ENCODE assay signal across 1 cellular context in the genomic region with DNA sequence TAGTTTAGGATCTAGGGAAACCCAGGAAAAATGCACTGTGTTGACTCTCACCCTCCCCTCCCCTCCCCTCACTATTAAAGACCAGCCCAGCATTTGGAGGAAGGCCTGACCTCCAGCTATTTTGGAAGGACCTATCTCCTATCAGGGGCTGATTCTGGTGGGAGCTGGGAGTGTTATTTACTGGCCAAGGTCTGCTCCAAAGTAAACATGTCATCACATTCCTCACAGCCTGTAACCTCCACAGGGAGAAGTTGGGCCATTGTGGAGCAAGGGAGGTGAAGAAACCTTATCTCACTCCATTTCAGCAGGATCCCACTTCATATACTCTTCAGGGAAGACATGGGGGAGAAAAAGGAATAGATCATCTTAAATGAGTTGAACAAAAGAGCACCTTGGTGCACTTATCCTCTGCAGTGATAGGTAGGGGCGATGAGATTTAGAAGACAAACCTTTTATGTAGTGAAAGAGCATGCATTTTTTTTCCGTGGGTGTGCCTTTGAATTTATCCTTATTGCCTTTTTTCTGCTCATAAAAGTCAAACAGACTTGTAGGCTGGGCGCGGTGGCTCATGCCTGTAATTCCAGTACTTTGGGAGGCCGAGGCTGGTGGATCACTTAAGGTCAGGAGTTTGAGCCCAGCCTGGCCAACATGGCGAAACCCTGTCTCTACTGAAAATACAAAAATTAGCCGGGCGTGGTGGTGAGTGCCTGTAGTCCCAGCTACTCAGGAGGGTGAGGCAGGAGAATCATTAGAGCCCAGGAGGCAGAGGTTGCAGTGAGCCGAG.
A peak's percentile ranks its signal among the peaks of the same experiment; 100 is the strongest.
TF ChIP-seq lines count a peak whose summit lies in the region.

No MANE protein-coding gene starts in this region.

TF ChIP-seq in HepG2, 621 proteins besides CTCF, POLR2A, EP300 and RAD21 (continued from another document and continues in another):
- TF ChIP-seq BCLAF1 (IDR thresholded peaks at IDR 0.05): no peak
- no peak for TF ChIP-seq ZNF180 (CRISPR knock-in tag; IDR thresholded peaks at IDR 0.05; ENCODE audit: borderline replicate concordance, low read depth)
- no peak for TF ChIP-seq ZNF12 (CRISPR knock-in tag; IDR thresholded peaks at IDR 0.05)
- TF ChIP-seq, protein P1, sequence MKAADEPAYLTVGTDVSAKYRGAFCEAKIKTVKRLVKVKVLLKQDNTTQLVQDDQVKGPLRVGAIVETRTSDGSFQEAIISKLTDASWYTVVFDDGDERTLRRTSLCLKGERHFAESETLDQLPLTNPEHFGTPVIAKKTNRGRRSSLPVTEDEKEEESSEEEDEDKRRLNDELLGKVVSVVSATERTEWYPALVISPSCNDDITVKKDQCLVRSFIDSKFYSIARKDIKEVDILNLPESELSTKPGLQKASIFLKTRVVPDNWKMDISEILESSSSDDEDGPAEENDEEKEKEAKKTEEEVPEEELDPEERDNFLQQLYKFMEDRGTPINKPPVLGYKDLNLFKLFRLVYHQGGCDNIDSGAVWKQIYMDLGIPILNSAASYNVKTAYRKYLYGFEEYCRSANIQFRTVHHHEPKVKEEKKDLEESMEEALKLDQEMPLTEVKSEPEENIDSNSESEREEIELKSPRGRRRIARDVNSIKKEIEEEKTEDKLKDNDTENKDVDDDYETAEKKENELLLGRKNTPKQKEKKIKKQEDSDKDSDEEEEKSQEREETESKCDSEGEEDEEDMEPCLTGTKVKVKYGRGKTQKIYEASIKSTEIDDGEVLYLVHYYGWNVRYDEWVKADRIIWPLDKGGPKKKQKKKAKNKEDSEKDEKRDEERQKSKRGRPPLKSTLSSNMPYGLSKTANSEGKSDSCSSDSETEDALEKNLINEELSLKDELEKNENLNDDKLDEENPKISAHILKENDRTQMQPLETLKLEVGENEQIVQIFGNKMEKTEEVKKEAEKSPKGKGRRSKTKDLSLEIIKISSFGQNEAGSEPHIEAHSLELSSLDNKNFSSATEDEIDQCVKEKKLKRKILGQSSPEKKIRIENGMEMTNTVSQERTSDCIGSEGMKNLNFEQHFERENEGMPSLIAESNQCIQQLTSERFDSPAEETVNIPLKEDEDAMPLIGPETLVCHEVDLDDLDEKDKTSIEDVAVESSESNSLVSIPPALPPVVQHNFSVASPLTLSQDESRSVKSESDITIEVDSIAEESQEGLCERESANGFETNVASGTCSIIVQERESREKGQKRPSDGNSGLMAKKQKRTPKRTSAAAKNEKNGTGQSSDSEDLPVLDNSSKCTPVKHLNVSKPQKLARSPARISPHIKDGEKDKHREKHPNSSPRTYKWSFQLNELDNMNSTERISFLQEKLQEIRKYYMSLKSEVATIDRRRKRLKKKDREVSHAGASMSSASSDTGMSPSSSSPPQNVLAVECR (CRISPR knock-in tag; IDR thresholded peaks at IDR 0.05; ENCODE audit: borderline replicate concordance): peak; percentile 33; the same call in 1 of the 2 replicates
- no peak for TF ChIP-seq BHLHE40 (IDR thresholded peaks at IDR 0.05; ENCODE audit: low read length)
- TF ChIP-seq MEIS2 (CRISPR knock-in tag; IDR thresholded peaks at IDR 0.05): peak; percentile 62; the same call in 1 of the 2 replicates
- TF ChIP-seq GPN1 (CRISPR knock-in tag; IDR thresholded peaks at IDR 0.05; ENCODE audit: borderline replicate concordance): no peak
- no peak for TF ChIP-seq ZNF839 (CRISPR knock-in tag; IDR thresholded peaks at IDR 0.05; ENCODE audit: borderline replicate concordance)
- no peak for TF ChIP-seq ZNF230 (CRISPR knock-in tag; IDR thresholded peaks at IDR 0.05)
- TF ChIP-seq, protein P2, sequence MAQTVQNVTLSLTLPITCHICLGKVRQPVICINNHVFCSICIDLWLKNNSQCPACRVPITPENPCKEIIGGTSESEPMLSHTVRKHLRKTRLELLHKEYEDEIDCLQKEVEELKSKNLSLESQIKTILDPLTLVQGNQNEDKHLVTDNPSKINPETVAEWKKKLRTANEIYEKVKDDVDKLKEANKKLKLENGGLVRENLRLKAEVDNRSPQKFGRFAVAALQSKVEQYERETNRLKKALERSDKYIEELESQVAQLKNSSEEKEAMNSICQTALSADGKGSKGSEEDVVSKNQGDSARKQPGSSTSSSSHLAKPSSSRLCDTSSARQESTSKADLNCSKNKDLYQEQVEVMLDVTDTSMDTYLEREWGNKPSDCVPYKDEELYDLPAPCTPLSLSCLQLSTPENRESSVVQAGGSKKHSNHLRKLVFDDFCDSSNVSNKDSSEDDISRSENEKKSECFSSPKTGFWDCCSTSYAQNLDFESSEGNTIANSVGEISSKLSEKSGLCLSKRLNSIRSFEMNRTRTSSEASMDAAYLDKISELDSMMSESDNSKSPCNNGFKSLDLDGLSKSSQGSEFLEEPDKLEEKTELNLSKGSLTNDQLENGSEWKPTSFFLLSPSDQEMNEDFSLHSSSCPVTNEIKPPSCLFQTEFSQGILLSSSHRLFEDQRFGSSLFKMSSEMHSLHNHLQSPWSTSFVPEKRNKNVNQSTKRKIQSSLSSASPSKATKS (CRISPR knock-in tag; IDR thresholded peaks at IDR 0.05): no peak
- no peak for TF ChIP-seq NBN (conservative IDR thresholded peaks at IDR 0.05)
- TF ChIP-seq MXD4 (CRISPR knock-in tag; IDR thresholded peaks at IDR 0.05): no peak
- TF ChIP-seq ARNTL (CRISPR knock-in tag; IDR thresholded peaks at IDR 0.05): no peak
- no peak for TF ChIP-seq CC2D1A (CRISPR knock-in tag; IDR thresholded peaks at IDR 0.05)
- no peak for TF ChIP-seq ZSCAN21 (CRISPR knock-in tag; IDR thresholded peaks at IDR 0.05; ENCODE audit: borderline replicate concordance)
- no peak for TF ChIP-seq PCBP2 (optimal IDR thresholded peaks at IDR 0.05; ENCODE audit: low read depth, low read length, poor library complexity, severe bottlenecking)
- no peak for TF ChIP-seq MNT (IDR thresholded peaks at IDR 0.05)
- TF ChIP-seq ZNF274 (CRISPR knock-in tag; IDR thresholded peaks at IDR 0.05): no peak
- TF ChIP-seq KDM5B (CRISPR knock-in tag; IDR thresholded peaks at IDR 0.05; ENCODE audit: borderline replicate concordance): no peak
- no peak for TF ChIP-seq GABPB1 (CRISPR knock-in tag; IDR thresholded peaks at IDR 0.05)
- TF ChIP-seq, protein P3, sequence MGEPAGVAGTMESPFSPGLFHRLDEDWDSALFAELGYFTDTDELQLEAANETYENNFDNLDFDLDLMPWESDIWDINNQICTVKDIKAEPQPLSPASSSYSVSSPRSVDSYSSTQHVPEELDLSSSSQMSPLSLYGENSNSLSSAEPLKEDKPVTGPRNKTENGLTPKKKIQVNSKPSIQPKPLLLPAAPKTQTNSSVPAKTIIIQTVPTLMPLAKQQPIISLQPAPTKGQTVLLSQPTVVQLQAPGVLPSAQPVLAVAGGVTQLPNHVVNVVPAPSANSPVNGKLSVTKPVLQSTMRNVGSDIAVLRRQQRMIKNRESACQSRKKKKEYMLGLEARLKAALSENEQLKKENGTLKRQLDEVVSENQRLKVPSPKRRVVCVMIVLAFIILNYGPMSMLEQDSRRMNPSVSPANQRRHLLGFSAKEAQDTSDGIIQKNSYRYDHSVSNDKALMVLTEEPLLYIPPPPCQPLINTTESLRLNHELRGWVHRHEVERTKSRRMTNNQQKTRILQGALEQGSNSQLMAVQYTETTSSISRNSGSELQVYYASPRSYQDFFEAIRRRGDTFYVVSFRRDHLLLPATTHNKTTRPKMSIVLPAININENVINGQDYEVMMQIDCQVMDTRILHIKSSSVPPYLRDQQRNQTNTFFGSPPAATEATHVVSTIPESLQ (CRISPR knock-in tag; conservative IDR thresholded peaks at IDR 0.05): no peak
- TF ChIP-seq KDM5A (IDR thresholded peaks at IDR 0.05; ENCODE audit: borderline replicate concordance, low read length): no peak
- TF ChIP-seq HNRNPLL (IDR thresholded peaks at IDR 0.05; ENCODE audit: low read depth, low read length, poor library complexity, severe bottlenecking): no peak
- TF ChIP-seq RXRB (CRISPR knock-in tag; IDR thresholded peaks at IDR 0.05; ENCODE audit: borderline replicate concordance): peak; percentile 63; the same call in 1 of the 2 replicates
- TF ChIP-seq CEBPB (IDR thresholded peaks at IDR 0.05; ENCODE audit: borderline replicate concordance, low read depth, low read length): peak; percentile 81
- TF ChIP-seq, protein P4, sequence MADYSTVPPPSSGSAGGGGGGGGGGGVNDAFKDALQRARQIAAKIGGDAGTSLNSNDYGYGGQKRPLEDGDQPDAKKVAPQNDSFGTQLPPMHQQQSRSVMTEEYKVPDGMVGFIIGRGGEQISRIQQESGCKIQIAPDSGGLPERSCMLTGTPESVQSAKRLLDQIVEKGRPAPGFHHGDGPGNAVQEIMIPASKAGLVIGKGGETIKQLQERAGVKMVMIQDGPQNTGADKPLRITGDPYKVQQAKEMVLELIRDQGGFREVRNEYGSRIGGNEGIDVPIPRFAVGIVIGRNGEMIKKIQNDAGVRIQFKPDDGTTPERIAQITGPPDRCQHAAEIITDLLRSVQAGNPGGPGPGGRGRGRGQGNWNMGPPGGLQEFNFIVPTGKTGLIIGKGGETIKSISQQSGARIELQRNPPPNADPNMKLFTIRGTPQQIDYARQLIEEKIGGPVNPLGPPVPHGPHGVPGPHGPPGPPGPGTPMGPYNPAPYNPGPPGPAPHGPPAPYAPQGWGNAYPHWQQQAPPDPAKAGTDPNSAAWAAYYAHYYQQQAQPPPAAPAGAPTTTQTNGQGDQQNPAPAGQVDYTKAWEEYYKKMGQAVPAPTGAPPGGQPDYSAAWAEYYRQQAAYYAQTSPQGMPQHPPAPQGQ (CRISPR knock-in tag; IDR thresholded peaks at IDR 0.05; ENCODE audit: borderline replicate concordance): no peak
- TF ChIP-seq ZNF331 (CRISPR knock-in tag; IDR thresholded peaks at IDR 0.05): 0 out of 2 replicates have a peak, but pooled peaks have one; percentile 40
- TF ChIP-seq SMARCE1 (IDR thresholded peaks at IDR 0.05; ENCODE audit: borderline replicate concordance): no peak
- TF ChIP-seq SMAD1 (CRISPR knock-in tag; IDR thresholded peaks at IDR 0.05; ENCODE audit: borderline replicate concordance, low read depth): no peak
- no peak for TF ChIP-seq SCMH1 (CRISPR knock-in tag; IDR thresholded peaks at IDR 0.05; ENCODE audit: borderline replicate concordance)
- TF ChIP-seq DNMT1 (CRISPR knock-in tag; IDR thresholded peaks at IDR 0.05): no peak
- TF ChIP-seq NFYB (CRISPR knock-in tag; IDR thresholded peaks at IDR 0.05): no peak
- no peak for TF ChIP-seq REL (CRISPR knock-in tag; conservative IDR thresholded peaks at IDR 0.05)
- TF ChIP-seq TMF1 (CRISPR knock-in tag; IDR thresholded peaks at IDR 0.05; ENCODE audit: low read depth): no peak
- no peak for TF ChIP-seq ZNF292 (CRISPR knock-in tag; IDR thresholded peaks at IDR 0.05; ENCODE audit: borderline replicate concordance, low read depth)
- peak; percentile 74; the same call in 1 of the 2 replicates for TF ChIP-seq CREM (IDR thresholded peaks at IDR 0.05)
- no peak for TF ChIP-seq CREM (CRISPR knock-in tag; IDR thresholded peaks at IDR 0.05)
- TF ChIP-seq, protein P5, sequence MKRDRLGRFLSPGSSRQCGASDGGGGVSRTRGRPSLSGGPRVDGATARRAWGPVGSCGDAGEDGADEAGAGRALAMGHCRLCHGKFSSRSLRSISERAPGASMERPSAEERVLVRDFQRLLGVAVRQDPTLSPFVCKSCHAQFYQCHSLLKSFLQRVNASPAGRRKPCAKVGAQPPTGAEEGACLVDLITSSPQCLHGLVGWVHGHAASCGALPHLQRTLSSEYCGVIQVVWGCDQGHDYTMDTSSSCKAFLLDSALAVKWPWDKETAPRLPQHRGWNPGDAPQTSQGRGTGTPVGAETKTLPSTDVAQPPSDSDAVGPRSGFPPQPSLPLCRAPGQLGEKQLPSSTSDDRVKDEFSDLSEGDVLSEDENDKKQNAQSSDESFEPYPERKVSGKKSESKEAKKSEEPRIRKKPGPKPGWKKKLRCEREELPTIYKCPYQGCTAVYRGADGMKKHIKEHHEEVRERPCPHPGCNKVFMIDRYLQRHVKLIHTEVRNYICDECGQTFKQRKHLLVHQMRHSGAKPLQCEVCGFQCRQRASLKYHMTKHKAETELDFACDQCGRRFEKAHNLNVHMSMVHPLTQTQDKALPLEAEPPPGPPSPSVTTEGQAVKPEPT (CRISPR knock-in tag; IDR thresholded peaks at IDR 0.05; ENCODE audit: low read depth): no peak
